Comparison of ENCODE assay signal across 1 cellular context in genomic region chr19:9076886-9077285, GRCh38.
TF ChIP-seq lines count a peak whose summit lies in the region.

No MANE protein-coding gene starts in this region.

TF ChIP-seq in H1, 55 proteins besides CTCF, POLR2A, EP300 and RAD21:
- no peak for TF ChIP-seq CHD7 (IDR thresholded peaks at IDR 0.05; ENCODE audit: insufficient replicate concordance, low read length)
- TF ChIP-seq RXRA (IDR thresholded peaks at IDR 0.05; ENCODE audit: insufficient read depth, low read depth, low read length), result no peak
TF ChIP-seq in H1: peak in this region for 0.
